8 cellular contexts compared by ENCODE assay signal in the genomic region with DNA sequence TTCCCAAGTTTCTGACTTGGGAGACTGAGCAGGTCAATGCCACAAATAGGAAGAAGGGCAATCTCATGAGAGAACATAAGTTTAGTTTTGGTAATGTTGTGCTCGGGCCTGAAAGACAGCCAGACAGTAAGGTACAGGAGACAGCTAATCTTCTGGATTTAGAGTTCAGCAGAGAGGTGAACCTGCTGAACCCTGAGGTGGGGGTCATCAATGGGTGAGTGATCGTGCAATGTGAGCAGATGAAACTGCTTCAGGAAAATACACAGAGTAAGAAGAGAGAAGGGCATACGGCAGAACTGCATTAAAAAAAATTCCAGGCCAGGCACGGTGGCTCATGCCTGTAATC. TPM values are rescaled to one million over a fixed set of nuclear protein-coding genes. Genes with fewer than 3 reads are reported as not detected.
A peak's percentile ranks its signal among the peaks of the same experiment; 100 is the strongest.
DNase-seq lines count a peak whose midpoint lies in the region; ATAC-seq and TF ChIP-seq lines count a peak whose summit lies in the region.

No MANE protein-coding gene starts in this region.

- DNase-seq in activated T-cell treated with anti-CD3 and anti-CD28 coated beads, Interleukin-2, amount 50 U/mL, for 4 hours = no peak
- DNase-seq in activated T-cell treated with anti-CD3 and anti-CD28 coated beads, Interleukin-2, amount 50 U/mL, for 1 hour = no peak
- DNase-seq in Peyer's patch (no peak), glutamatergic neuron (no peak), tibial artery (no peak), NCI-H2227 (lab: John Stamatoyannopoulos, UW; ENCODE audit: unreplicated experiment) (no peak), NCI-H446 (lab: John Stamatoyannopoulos, UW) (no peak)

- H3K36me3 ChIP-seq in Peyer's patch (no peaks in the 10 kb centered on the region), tibial artery (peaks cover 0 to 14% (median 12%) of the 10 kb centered on the region in 3 donors)

- H3K9me3 ChIP-seq in Peyer's patch (no peaks in the 10 kb centered on the region), tibial artery (no peaks in the 10 kb centered on the region)

- peaks cover 0 to 7% (median 2%) of the 10 kb centered on the region in 4 donors for H3K4me1 ChIP-seq in Peyer's patch
- peaks cover 0 to 31% (median 14%) of the 10 kb centered on the region in 4 donors for H3K4me1 ChIP-seq in tibial artery

- H3K9me3 Mint-ChIP-seq in activated T-cell treated with anti-CD3 and anti-CD28 coated beads, Interleukin-2, amount 50 U/mL, for 4 hours = no peaks in the 10 kb centered on the region
- H3K9me3 Mint-ChIP-seq in glutamatergic neuron (ENCODE audit: unreplicated experiment) = no peaks in the 10 kb centered on the region

- TF ChIP-seq CTCF in Peyer's patch (IDR thresholded peaks at IDR 0.05) = no peak
- TF ChIP-seq CTCF in glutamatergic neuron (IDR thresholded peaks at IDR 0.05; ENCODE audit: partially characterized antibody, unreplicated experiment) = no peak
- TF ChIP-seq CTCF in tibial artery (IDR thresholded peaks at IDR 0.05) = no peak

- H3K27me3 ChIP-seq in Peyer's patch (no peaks in the 10 kb centered on the region), tibial artery (no peaks in the 10 kb centered on the region)

- H3K4me1 Mint-ChIP-seq in activated T-cell treated with anti-CD3 and anti-CD28 coated beads, Interleukin-2, amount 50 U/mL, for 4 hours (ENCODE audit: low read depth) = peaks cover 24% of the 10 kb centered on the region
- H3K4me1 Mint-ChIP-seq in glutamatergic neuron (ENCODE audit: low read depth, unreplicated experiment) = peaks cover 8% of the 10 kb centered on the region

- ATAC-seq in activated T-cell treated with anti-CD3 and anti-CD28 coated beads, Interleukin-2, amount 50 U/mL, for 4 hours = no peak
- no peak for ATAC-seq in HG03457 (IDR thresholded peaks at IDR 0.05; ENCODE audit: unreplicated experiment)

- peaks cover 31% of the 10 kb centered on the region for H3K36me3 Mint-ChIP-seq in activated T-cell treated with anti-CD3 and anti-CD28 coated beads, Interleukin-2, amount 50 U/mL, for 4 hours (ENCODE audit: insufficient read depth)
- H3K36me3 Mint-ChIP-seq in glutamatergic neuron (ENCODE audit: unreplicated experiment) = peaks cover 5% of the 10 kb centered on the region

- no peak for TF ChIP-seq POLR2A in Peyer's patch (IDR thresholded peaks at IDR 0.05)

- H3K27ac Mint-ChIP-seq in glutamatergic neuron (ENCODE audit: unreplicated experiment) = peak overlapping the region; percentile 20

- H3K4me3 ChIP-seq in Peyer's patch = no peak overlapping the region
- H3K4me3 ChIP-seq in tibial artery = no peak overlapping the region

- H3K27ac ChIP-seq in Peyer's patch (peak overlapping the region; percentile 79 to 91 (median 80)), tibial artery (peak overlapping the region; percentile 80 to 84)

- H3K27me3 Mint-ChIP-seq in activated T-cell treated with anti-CD3 and anti-CD28 coated beads, Interleukin-2, amount 50 U/mL, for 4 hours (ENCODE audit: low read depth) = no peaks in the 10 kb centered on the region
- H3K27me3 Mint-ChIP-seq in glutamatergic neuron (ENCODE audit: unreplicated experiment) = peaks cover 4% of the 10 kb centered on the region

- intact Hi-C loops in tibial artery (cut with DNase I; ENCODE audit: low total_unique reads) = loop anchor here (5.0 kb wide), 1 partner anchor 39 kb away; no protein-coding TSS in a partner anchor

- H3K4me3 Mint-ChIP-seq in activated T-cell treated with anti-CD3 and anti-CD28 coated beads, Interleukin-2, amount 50 U/mL, for 4 hours = peak overlapping the region; percentile 67
- no peak overlapping the region for H3K4me3 Mint-ChIP-seq in glutamatergic neuron (ENCODE audit: unreplicated experiment)

RNA-seq across cellular contexts. Expression of a gene that starts 23.3 kb away (rescaled TPM):
- total RNA-seq in activated T-cell treated with anti-CD3 and anti-CD28 coated beads, Interleukin-2, amount 50 U/mL, for 4 hours = 10 to 100 TPM; 36.9 to 47.0 (median 39.5) TPM
- total RNA-seq in Peyer's patch (100 to 1,000 TPM in 1 of 4 donors, 10 to 100 TPM in 3; 45.4 to 113 (median 48.2) TPM), glutamatergic neuron (ENCODE audit: unreplicated experiment) (46.1 TPM)

RNA-seq across cellular contexts. Expression of a gene that starts 36.2 kb away (rescaled TPM):
- 10 to 100 TPM; 40.8 to 46.5 (median 43.3) TPM for total RNA-seq in activated T-cell treated with anti-CD3 and anti-CD28 coated beads, Interleukin-2, amount 50 U/mL, for 4 hours
- total RNA-seq in Peyer's patch (10 to 100 TPM; 15.4 to 62.7 (median 27.4) TPM), glutamatergic neuron (ENCODE audit: unreplicated experiment) (51.6 TPM)
